ENCODE assay signal across 29 cellular contexts in genomic region chr14:95686935-95687334, GRCh38. TPM values are rescaled to one million over a fixed set of nuclear protein-coding genes. Genes with fewer than 3 reads are reported as not detected.
DNase-seq lines count a peak whose midpoint lies in the region; ATAC-seq, FAIRE-seq and TF ChIP-seq lines count a peak whose summit lies in the region.
"Had no signal": no experiment of that assay in that cellular context is flagged by ENCODE, and none has a peak within 500 bp of the region (broad histone marks: within the 10 kb centered on the region; RNA-seq: fewer than 3 reads in every experiment).

No MANE protein-coding gene starts in this region.

- H4K5ac ChIP-seq in H1 (ENCODE audit: insufficient read length, low read depth, low read length): peak overlapping the region; percentile 8

- H3K4me1 Mint-ChIP-seq in activated naive CD4-positive, alpha-beta T cell treated with anti-CD3 and anti-CD28 coated beads, Interleukin-2, amount 50 U/mL, for 24 hours: no peaks in the 10 kb centered on the region
- H3K4me1 Mint-ChIP-seq in effector memory CD8-positive, alpha-beta T cell (ENCODE audit: low read depth in 2 of 2): no peaks in the 10 kb centered on the region
- H3K4me1 Mint-ChIP-seq: activated CD4-positive, alpha-beta T cell treated with anti-CD3 and anti-CD28 coated beads for 36 hours; naive thymus-derived CD4-positive, alpha-beta T cell; stimulated activated naive CD8-positive, alpha-beta T cell treated with anti-CD3 and anti-CD28 coated beads, Interleukin-15, amount 100 ng/mL, for 72 hours had no signal

- H3K27ac ChIP-seq in H1 (ENCODE audit: low read depth, low read length) (no peak overlapping the region), coronary artery (no peak overlapping the region)
- H3K27ac ChIP-seq: BLaER1 treated with 17β-estradiol and CSF1 and Interleukin-3, amounts not matched to agents 10 nM and 100 nM; right atrium auricular region; tibial nerve had no signal

- H2BK15ac ChIP-seq in H1 (ENCODE audit: low read length): no peak overlapping the region; the same call in 1 of the 2 replicates

- H2BK20ac ChIP-seq in H1 (ENCODE audit: low read length): no peak overlapping the region

- H3K27ac Mint-ChIP-seq in activated naive CD4-positive, alpha-beta T cell treated with anti-CD3 and anti-CD28 coated beads, Interleukin-2, amount 50 U/mL, for 24 hours: peak overlapping the region; percentile 31
- H3K27ac Mint-ChIP-seq in activated naive CD4-positive, alpha-beta T cell treated with anti-CD3 and anti-CD28 coated beads, Interleukin-2, amount 50 U/mL, for 72 hours: no peak overlapping the region
- no peak overlapping the region for H3K27ac Mint-ChIP-seq in effector memory CD8-positive, alpha-beta T cell
- H3K27ac Mint-ChIP-seq: activated CD4-positive, alpha-beta T cell treated with anti-CD3 and anti-CD28 coated beads for 36 hours; activated naive CD4-positive, alpha-beta T cell treated with anti-CD3 and anti-CD28 coated beads for 36 hours; dendritic cell treated with granulocyte-macrophage colony-stimulating factor and Interleukin-4, amounts not matched to agents 40 ng/mL and 50 ng/mL, for 4 days; naive thymus-derived CD4-positive, alpha-beta T cell had no signal

- 0 out of 2 replicates have a peak overlapping the region, but pooled peaks have one; percentile 69 for H2BK12ac ChIP-seq in H1 (ENCODE audit: low read depth, low read length)

- H2BK5ac ChIP-seq in H1 (ENCODE audit: low read depth, low read length): peak overlapping the region; percentile 77; the same call in 1 of the 2 replicates

- DNase-seq in activated naive CD4-positive, alpha-beta T cell treated with anti-CD3 and anti-CD28 coated beads, Interleukin-2, amount 50 U/mL, for 72 hours (ENCODE audit: low spot score in 2 of 2): no peak
- DNase-seq in NCI-H345 (lab: John Stamatoyannopoulos, UW) (peak; percentile 93), H1 (ENCODE audit: low read depth in 1 of 2, low spot score in 2 of 2) (no peak), GM20000 (ENCODE audit: low spot score) (no peak), ACHN (no peak), coronary artery (ENCODE audit: low spot score) (no peak)
- no peak for DNase-seq in effector memory CD8-positive, alpha-beta T cell
- DNase-seq: activated CD4-positive, alpha-beta T cell treated with anti-CD3 and anti-CD28 coated beads for 36 hours; activated naive CD4-positive, alpha-beta T cell treated with anti-CD3 and anti-CD28 coated beads for 36 hours; activated T-cell treated with anti-CD3 and anti-CD28 coated beads, Interleukin-2, amount 50 U/mL, for 48 hours; aorta; HCEC 1CT; naive thymus-derived CD4-positive, alpha-beta T cell; NCI-H1694 treated with DMSO at 0.1 percent for 48 hours; NCI-H510A treated with DMSO at 0.1 percent for 48 hours; stimulated activated CD4-positive, alpha-beta T cell treated with anti-CD3 and anti-CD28 coated beads, Interleukin-12 subunit alpha, Interleukin-12 subunit beta, amount 100 ng/mL, for 4 hours; stimulated activated naive CD8-positive, alpha-beta T cell treated with anti-CD3 and anti-CD28 coated beads, Interleukin-15, amount 100 ng/mL, for 72 hours had no signal

- peak overlapping the region; percentile 85 for H2BK120ac ChIP-seq in H1 (replicated peaks; ENCODE audit: low read depth, low read length)

- peaks cover 4% of the 10 kb centered on the region for H3K27me3 Mint-ChIP-seq in activated naive CD4-positive, alpha-beta T cell treated with anti-CD3 and anti-CD28 coated beads, Interleukin-2, amount 50 U/mL, for 24 hours
- peaks cover 18 to 49% of the 10 kb centered on the region in 2 donors for H3K27me3 Mint-ChIP-seq in effector memory CD8-positive, alpha-beta T cell
- H3K27me3 Mint-ChIP-seq: dendritic cell treated with granulocyte-macrophage colony-stimulating factor and Interleukin-4, amounts not matched to agents 40 ng/mL and 50 ng/mL, for 4 days had no signal

- in situ Hi-C loops in ACHN (cut with HindIII; ENCODE audit: low pct_ligation_motif_present, low pct_unique_long_range_greater_than_20kb, low sequenced_read_pairs): no loop called here

- no peak overlapping the region for H3K56ac ChIP-seq in H1 (replicated peaks; ENCODE audit: insufficient read length, low read depth, low read length)

- ATAC-seq in activated naive CD4-positive, alpha-beta T cell treated with anti-CD3 and anti-CD28 coated beads, Interleukin-2, amount 50 U/mL, for 72 hours: no peak
- no peak for ATAC-seq in effector memory CD8-positive, alpha-beta T cell (replicated peaks)
- ATAC-seq: activated CD4-positive, alpha-beta T cell treated with anti-CD3 and anti-CD28 coated beads for 36 hours; naive thymus-derived CD4-positive, alpha-beta T cell; stimulated activated naive CD8-positive, alpha-beta T cell treated with anti-CD3 and anti-CD28 coated beads, Interleukin-15, amount 100 ng/mL, for 72 hours had no signal

- H3K14ac ChIP-seq in H1 (ENCODE audit: insufficient read length): no peak overlapping the region

- no peak for FAIRE-seq in H1 (lab: Jason Lieb, UNC)
- FAIRE-seq: A204.1, D721Med, TTC549 had no signal

- peak overlapping the region in 1 of 2 experiments; percentile 32; a peak in 2 of 4 replicates for H3K4me2 ChIP-seq in H1 (ENCODE audit: insufficient read depth in 1 of 2, low read depth in 2 of 2, low read length in 2 of 2)

- no peaks in the 10 kb centered on the region for H4K20me1 ChIP-seq in H1 (replicated peaks in 1 of 2; ENCODE audit: control insufficient read depth in 1 of 2, insufficient read depth in 2 of 2, low read length in 2 of 2)
- H4K20me1 ChIP-seq: BLaER1 treated with 17β-estradiol and CSF1 and Interleukin-3, amounts not matched to agents 10 nM and 100 nM had no signal

- H3K4me1 ChIP-seq in H1 (replicated peaks in 1 of 4; ENCODE audit: control insufficient read depth in 3 of 4, insufficient read depth in 4 of 4, low read length in 3 of 4): peaks cover 4 to 10% (median 6%) of the 10 kb centered on the region in 4 experiments
- H3K4me1 ChIP-seq: right atrium auricular region, tibial nerve had no signal

- peak overlapping the region; percentile 75 for H4K91ac ChIP-seq in H1 (replicated peaks; ENCODE audit: insufficient read length, low read length)

- no peaks in the 10 kb centered on the region for H3K9me3 ChIP-seq in H1 (ENCODE audit: insufficient read depth in 2 of 2, low read depth in 1 of 2, low read length in 1 of 2)
- H3K9me3 ChIP-seq: BLaER1 treated with 17β-estradiol and CSF1 and Interleukin-3, amounts not matched to agents 10 nM and 100 nM; right atrium auricular region; tibial nerve had no signal

- no peaks in the 10 kb centered on the region for H3K36me3 Mint-ChIP-seq in activated naive CD4-positive, alpha-beta T cell treated with anti-CD3 and anti-CD28 coated beads, Interleukin-2, amount 50 U/mL, for 24 hours
- no peaks in the 10 kb centered on the region for H3K36me3 Mint-ChIP-seq in activated naive CD4-positive, alpha-beta T cell treated with anti-CD3 and anti-CD28 coated beads, Interleukin-2, amount 50 U/mL, for 72 hours
- no peaks in the 10 kb centered on the region for H3K36me3 Mint-ChIP-seq in effector memory CD8-positive, alpha-beta T cell (ENCODE audit: insufficient read depth)
- H3K36me3 Mint-ChIP-seq: naive thymus-derived CD4-positive, alpha-beta T cell had no signal

- no peak overlapping the region for H3K4me3 ChIP-seq in H1 (ENCODE audit: extremely low read depth in 1 of 4, insufficient read depth in 2 of 4, low read depth in 3 of 4, low read length in 4 of 4)
- no peak overlapping the region for H3K4me3 ChIP-seq in coronary artery
- H3K4me3 ChIP-seq: BLaER1 treated with 17β-estradiol and CSF1 and Interleukin-3, amounts not matched to agents 10 nM and 100 nM; right atrium auricular region; tibial nerve had no signal

- no peak for TF ChIP-seq CTCF in H1 (IDR thresholded peaks at IDR 0.05; ENCODE audit: control extremely low read depth in 1 of 3, insufficient read depth in 1 of 3, low read depth in 1 of 3, low read length in 3 of 3)
- no peak for TF ChIP-seq CTCF in GM20000 (IDR thresholded peaks at IDR 0.05; ENCODE audit: extremely low read depth, missing control alignments)
- TF ChIP-seq CTCF in coronary artery (IDR thresholded peaks at IDR 0.05): no peak

- no peak for TF ChIP-seq EP300 in H1 (IDR thresholded peaks at IDR 0.05; ENCODE audit: borderline replicate concordance in 1 of 2, low read depth in 2 of 2, low read length in 2 of 2)

- no peak overlapping the region for H3K9ac ChIP-seq in H1 (replicated peaks in 1 of 4; ENCODE audit: extremely low read depth in 1 of 4, low read depth in 3 of 4, low read length in 3 of 4)
- H3K9ac ChIP-seq: BLaER1 treated with 17β-estradiol and CSF1 and Interleukin-3, amounts not matched to agents 10 nM and 100 nM had no signal

- POLR2A ChIA-PET in H1 (lab: Charles Lee; ENCODE audit: partially characterized antibody): no interaction called here

- TF ChIP-seq POLR2A in H1 (IDR thresholded peaks at IDR 0.05; ENCODE audit: control extremely low read depth in 1 of 2, low read depth in 2 of 2, low read length in 2 of 2): no peak

- CTCF ChIA-PET in H1 (lab: Charles Lee; ENCODE audit: partially characterized antibody): interaction anchor here (0.9 to 7.2 kb wide), 11 partner anchors 8 to 307 kb away, joined by 3 to 107 read pairs (median 4); no protein-coding TSS in a partner anchor

- no peaks in the 10 kb centered on the region for H3K9me3 Mint-ChIP-seq in activated naive CD4-positive, alpha-beta T cell treated with anti-CD3 and anti-CD28 coated beads, Interleukin-2, amount 50 U/mL, for 24 hours
- H3K9me3 Mint-ChIP-seq in activated naive CD4-positive, alpha-beta T cell treated with anti-CD3 and anti-CD28 coated beads, Interleukin-2, amount 50 U/mL, for 72 hours: no peaks in the 10 kb centered on the region
- H3K9me3 Mint-ChIP-seq in effector memory CD8-positive, alpha-beta T cell: no peaks in the 10 kb centered on the region
- H3K9me3 Mint-ChIP-seq: activated naive CD4-positive, alpha-beta T cell treated with anti-CD3 and anti-CD28 coated beads for 36 hours; dendritic cell treated with granulocyte-macrophage colony-stimulating factor and Interleukin-4, amounts not matched to agents 40 ng/mL and 50 ng/mL, for 4 days; stimulated activated naive CD8-positive, alpha-beta T cell treated with anti-CD3 and anti-CD28 coated beads, Interleukin-15, amount 100 ng/mL, for 72 hours had no signal

- no peaks in the 10 kb centered on the region for H3K36me3 ChIP-seq in H1 (ENCODE audit: control insufficient read depth in 2 of 4, insufficient read depth in 4 of 4, low read length in 3 of 4)
- H3K36me3 ChIP-seq: BLaER1 treated with 17β-estradiol and CSF1 and Interleukin-3, amounts not matched to agents 10 nM and 100 nM; right atrium auricular region; tibial nerve had no signal

- peak overlapping the region; percentile 46; the same call in 1 of the 2 replicates for H2AK5ac ChIP-seq in H1 (ENCODE audit: low read depth, low read length)

- H3K27me3 ChIP-seq in H1 (replicated peaks in 1 of 4; ENCODE audit: control insufficient read depth in 3 of 4, extremely low read depth in 1 of 4, insufficient read depth in 3 of 4, low read length in 3 of 4): peaks cover 0 to 3% (median 0%) of the 10 kb centered on the region in 4 experiments; a peak in 3 of 7 replicates
- H3K27me3 ChIP-seq: BLaER1 treated with 17β-estradiol and CSF1 and Interleukin-3, amounts not matched to agents 10 nM and 100 nM; right atrium auricular region; tibial nerve had no signal

- H3K18ac ChIP-seq in H1 (ENCODE audit: extremely low read depth, low read length): peak overlapping the region; percentile 42; the same call in 1 of the 2 replicates

- H3K23ac ChIP-seq in H1 (ENCODE audit: insufficient read length): no peak overlapping the region

- H3K4ac ChIP-seq in H1 (replicated peaks; ENCODE audit: insufficient read length, low read depth, low read length): peak overlapping the region; percentile 90

- 62% methylated on average over 2 of the region's 2 CpGs; no CpG with 5 or more reads in 1 of the 2 experiments for WGBS in H1 (ENCODE audit: extremely low coverage in 1 of 2, insufficient coverage in 1 of 2, insufficient read length in 1 of 2, insufficient replicate concordance in 2 of 2, low coverage in 1 of 2, low lambda C conversion rate in 2 of 2, missing lambda C conversion rate in 1 of 2), 2 experiments

- no peak for TF ChIP-seq RAD21 in H1 (IDR thresholded peaks at IDR 0.05 in 1 of 2, conservative IDR thresholded peaks at IDR 0.05 in 1 of 2; ENCODE audit: low read depth in 2 of 2, low read length in 2 of 2)

- no peaks in the 10 kb centered on the region for H3K79me1 ChIP-seq in H1 (ENCODE audit: low read depth, low read length)

- no peaks in the 10 kb centered on the region for H3K79me2 ChIP-seq in H1 (ENCODE audit: control insufficient read depth in 1 of 2, insufficient read depth in 2 of 2, low read length in 2 of 2)

- H4K8ac ChIP-seq in H1 (ENCODE audit: extremely low read depth, insufficient read depth, low read length): no peak overlapping the region

- H3K23me2 ChIP-seq in H1 (ENCODE audit: low read depth, low read length): no peaks in the 10 kb centered on the region

- H2AFZ ChIP-seq in H1 (ENCODE audit: low read length): no peak overlapping the region

- no peak overlapping the region for H3K4me3 Mint-ChIP-seq in activated naive CD4-positive, alpha-beta T cell treated with anti-CD3 and anti-CD28 coated beads, Interleukin-2, amount 50 U/mL, for 24 hours
- H3K4me3 Mint-ChIP-seq in effector memory CD8-positive, alpha-beta T cell: no peak overlapping the region
- H3K4me3 Mint-ChIP-seq: activated CD4-positive, alpha-beta T cell treated with anti-CD3 and anti-CD28 coated beads for 36 hours; activated naive CD4-positive, alpha-beta T cell treated with anti-CD3 and anti-CD28 coated beads for 36 hours; dendritic cell treated with granulocyte-macrophage colony-stimulating factor and Interleukin-4, amounts not matched to agents 40 ng/mL and 50 ng/mL, for 4 days; naive thymus-derived CD4-positive, alpha-beta T cell; stimulated activated naive CD8-positive, alpha-beta T cell treated with anti-CD3 and anti-CD28 coated beads, Interleukin-15, amount 100 ng/mL, for 72 hours had no signal

RNA-seq across cellular contexts. Expression of gene TCL1B, which starts 0.7 kb away (rescaled TPM):
- not detected for total RNA-seq in activated naive CD4-positive, alpha-beta T cell treated with anti-CD3 and anti-CD28 coated beads, Interleukin-2, amount 50 U/mL, for 72 hours
- 7.5 and 9.6 TPM in 2 replicates for total RNA-seq in H1 (2021; fragmentation: NEBNext Ultra II Directional; extraction: Animal tissue kit (Norgen Biotek cat#: 25700))
- 11.5 and 14.7 TPM in 2 replicates for polyA plus RNA-seq in H1 (2011; rRNA removed)
- polyA plus RNA-seq in H1 (2011; cell fraction: cytosol; rRNA removed): 14.7 TPM
- 14.3 TPM for polyA plus RNA-seq in H1 (2011; cell fraction: nucleus; rRNA removed)
- 5.0 to 9.1 TPM (median 5.9 TPM) in 4 replicates for polyA plus RNA-seq in H1 (2012, experiment 1 of 2)
- polyA plus RNA-seq in H1 (2012, experiment 2 of 2): 4.6 TPM
- 6.5 TPM for polyA plus RNA-seq in H1 (2013, experiment 1 of 2)
- polyA plus RNA-seq in H1 (2013, experiment 2 of 2): 6.0 TPM
- polyA minus RNA-seq in H1 (2011; rRNA and poly(A)+ RNA removed): 4.6 and 5.3 TPM in 2 replicates
- 1.4 TPM for polyA minus RNA-seq in H1 (2011; cell fraction: cytosol; rRNA and poly(A)+ RNA removed)
- polyA minus RNA-seq in H1 (2011; cell fraction: nucleus; rRNA and poly(A)+ RNA removed): 3.5 TPM
- total RNA-seq: activated CD4-positive, alpha-beta T cell treated with anti-CD3 and anti-CD28 coated beads for 36 hours; activated naive CD4-positive, alpha-beta T cell treated with anti-CD3 and anti-CD28 coated beads for 36 hours; aorta; cardiac septum; MCF 10A; mesenteric fat pad; osteocyte; right atrium auricular region; tibial nerve had no signal
- polyA plus RNA-seq: aorta; naive thymus-derived CD4-positive, alpha-beta T cell had no signal

RNA-seq across cellular contexts. Expression of gene TCL1A, which starts 27.0 kb away (rescaled TPM):
- not detected for total RNA-seq in activated naive CD4-positive, alpha-beta T cell treated with anti-CD3 and anti-CD28 coated beads, Interleukin-2, amount 50 U/mL, for 72 hours
- 0.35 and 0.65 TPM in 2 replicates for total RNA-seq in H1 (2021; fragmentation: NEBNext Ultra II Directional; extraction: Animal tissue kit (Norgen Biotek cat#: 25700))
- polyA plus RNA-seq in H1 (2011; rRNA removed): 7.6 and 8.8 TPM in 2 replicates
- 5.6 TPM for polyA plus RNA-seq in H1 (2011; cell fraction: cytosol; rRNA removed)
- 6.5 TPM for polyA plus RNA-seq in H1 (2011; cell fraction: nucleus; rRNA removed)
- polyA plus RNA-seq in H1 (2012, experiment 1 of 2): 1.8 to 2.5 TPM (median 2.3 TPM) in 4 replicates
- polyA plus RNA-seq in H1 (2012, experiment 2 of 2): 1.8 TPM
- 0.47 TPM for polyA plus RNA-seq in H1 (2013, experiment 1 of 2)
- polyA plus RNA-seq in H1 (2013, experiment 2 of 2): 0.50 TPM
- polyA minus RNA-seq in H1 (2011; rRNA and poly(A)+ RNA removed): 4.1 and 6.4 TPM in 2 replicates
- polyA minus RNA-seq in H1 (2011; cell fraction: cytosol; rRNA and poly(A)+ RNA removed): 2.2 TPM
- polyA minus RNA-seq in H1 (2011; cell fraction: nucleus; rRNA and poly(A)+ RNA removed): 1.00 TPM
- total RNA-seq: activated CD4-positive, alpha-beta T cell treated with anti-CD3 and anti-CD28 coated beads for 36 hours; activated naive CD4-positive, alpha-beta T cell treated with anti-CD3 and anti-CD28 coated beads for 36 hours; aorta; cardiac septum; MCF 10A; mesenteric fat pad; osteocyte; tibial nerve had no signal
- polyA plus RNA-seq: aorta had no signal
